Comparison of ENCODE assay signal across 9 cellular contexts in the genomic region with DNA sequence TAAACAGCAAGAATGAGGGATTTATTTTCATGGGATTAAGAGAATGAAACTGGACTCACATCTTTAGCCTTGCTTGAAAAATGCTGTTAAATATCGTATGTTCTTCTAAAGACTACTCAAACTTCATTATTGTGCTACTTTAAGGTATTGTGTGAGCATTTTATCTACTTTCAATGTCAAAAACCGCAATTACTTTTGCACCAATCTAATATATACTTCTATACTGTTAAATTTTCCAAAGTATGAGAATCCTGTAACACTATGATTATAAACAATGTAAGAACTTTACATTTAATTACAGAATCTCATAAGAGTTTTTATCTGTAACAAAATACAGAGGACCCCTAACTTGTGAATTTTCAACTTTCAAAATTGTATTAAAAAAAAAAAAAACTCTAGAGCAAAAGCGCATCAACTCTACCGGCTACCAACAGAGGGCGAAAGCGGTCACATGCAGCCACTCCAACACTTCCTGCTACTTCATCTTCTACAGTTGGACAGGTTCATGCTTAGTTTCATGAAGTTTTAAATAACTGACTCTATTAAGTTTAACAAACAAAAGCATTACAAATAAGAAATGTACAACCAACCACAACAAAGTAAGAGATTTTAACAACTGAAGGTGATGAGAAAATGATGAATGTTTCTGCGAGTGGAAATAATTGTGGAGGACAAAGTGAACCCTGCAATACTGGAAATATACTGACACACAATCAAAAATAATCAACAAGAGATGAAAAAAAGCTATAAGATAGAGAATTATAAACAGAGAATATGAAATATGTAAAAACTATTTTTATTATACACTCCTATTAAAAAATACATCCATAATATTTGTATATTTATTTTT.
A peak's percentile ranks its signal among the peaks of the same experiment; 100 is the strongest.
DNase-seq lines count a peak whose midpoint lies in the region; ATAC-seq and TF ChIP-seq lines count a peak whose summit lies in the region.
"Had no signal": no experiment of that assay in that cellular context is flagged by ENCODE, and none has a peak within 500 bp of the region (broad histone marks: within the 10 kb centered on the region; RNA-seq: fewer than 3 reads in every experiment).

No MANE protein-coding gene starts in this region.

- no TSS peak for BruUV-seq in OCI-LY7 (replicated peaks; lab: Mats Ljungman, UMichigan)

- no peak overlapping the region for H3K27ac ChIP-seq in OCI-LY7 (ENCODE audit: low read depth, low read length, poor library complexity, severe bottlenecking)

- DNase-seq in AG08396 (ENCODE audit: low spot score) (peak; percentile 35), OCI-LY7 (ENCODE audit: low spot score) (peak; percentile 62), glutamatergic neuron (peak; percentile 60), globus pallidus (ENCODE audit: low spot score) (no peak)
- peak; percentile 30 for DNase-seq in activated T-helper 1 cell treated with anti-CD3 and anti-CD28 coated beads, Interleukin-12 subunit alpha, Interleukin-12 subunit beta, Interleukin-2, Interleukin-4 antibody, amounts not matched to agents 30 ng/mL and 10 ng/mL and 1 ng/mL, durations not matched to agents 14 hours and 24 hours and 36 hours (ENCODE audit: low spot score)
- peak; percentile 12 to 18 for DNase-seq in stimulated activated CD4-positive, alpha-beta T cell treated with anti-CD3 and anti-CD28 coated beads, Interleukin-1b, Interleukin-23, amount 100 ng/mL, for 1 hour (ENCODE audit: low read depth in 2 of 2)

- POLR2A ChIA-PET in OCI-LY7 (lab: Charles Lee): interaction anchor here (0.7 to 1.3 kb wide), 2 partner anchors 9 to 14 kb away, joined by 3 to 4 read pairs; no protein-coding TSS in a partner anchor

- H2AFZ ChIP-seq in OCI-LY7 (ENCODE audit: low read length): no peak overlapping the region

- no peaks in the 10 kb centered on the region for H3K36me3 Mint-ChIP-seq in activated T-helper 1 cell treated with anti-CD3 and anti-CD28 coated beads, Interleukin-12 subunit alpha, Interleukin-12 subunit beta, Interleukin-2, Interleukin-4 antibody, amounts not matched to agents 30 ng/mL and 10 ng/mL and 1 ng/mL, durations not matched to agents 14 hours and 24 hours and 36 hours (ENCODE audit: low read depth)
- no peaks in the 10 kb centered on the region for H3K36me3 Mint-ChIP-seq in glutamatergic neuron (ENCODE audit: unreplicated experiment)

- TF ChIP-seq CTCF in OCI-LY7 (conservative IDR thresholded peaks at IDR 0.05; ENCODE audit: low read length) (peak; percentile 100), glutamatergic neuron (IDR thresholded peaks at IDR 0.05; ENCODE audit: partially characterized antibody, unreplicated experiment) (peak; percentile 79)

- H3K9me2 ChIP-seq in OCI-LY7 (ENCODE audit: insufficient read depth, low read length): no peaks in the 10 kb centered on the region

- H3K4me1 ChIP-seq in OCI-LY7 (ENCODE audit: insufficient read depth, low read length, poor library complexity, severe bottlenecking): no peaks in the 10 kb centered on the region

- H3K4me1 Mint-ChIP-seq in activated T-helper 1 cell treated with anti-CD3 and anti-CD28 coated beads, Interleukin-12 subunit alpha, Interleukin-12 subunit beta, Interleukin-2, Interleukin-4 antibody, amounts not matched to agents 30 ng/mL and 10 ng/mL and 1 ng/mL, durations not matched to agents 14 hours and 24 hours and 36 hours (ENCODE audit: low read depth): peaks cover 17% of the 10 kb centered on the region
- H3K4me1 Mint-ChIP-seq in glutamatergic neuron (ENCODE audit: low read depth, unreplicated experiment): peaks cover 10% of the 10 kb centered on the region

- no peaks in the 10 kb centered on the region for H3K9me3 Mint-ChIP-seq in activated T-helper 1 cell treated with anti-CD3 and anti-CD28 coated beads, Interleukin-12 subunit alpha, Interleukin-12 subunit beta, Interleukin-2, Interleukin-4 antibody, amounts not matched to agents 30 ng/mL and 10 ng/mL and 1 ng/mL, durations not matched to agents 14 hours and 24 hours and 36 hours
- H3K9me3 Mint-ChIP-seq in glutamatergic neuron (ENCODE audit: unreplicated experiment): no peaks in the 10 kb centered on the region
- H3K9me3 Mint-ChIP-seq: stimulated activated naive CD8-positive, alpha-beta T cell treated with anti-CD3 and anti-CD28 coated beads, Interleukin-15, Interleukin-2, amounts not matched to agents 100 ng/mL and 50 ng/mL, for 24 hours had no signal

- no peak overlapping the region for H3K27ac Mint-ChIP-seq in activated T-helper 1 cell treated with anti-CD3 and anti-CD28 coated beads, Interleukin-12 subunit alpha, Interleukin-12 subunit beta, Interleukin-2, Interleukin-4 antibody, amounts not matched to agents 30 ng/mL and 10 ng/mL and 1 ng/mL, durations not matched to agents 14 hours and 24 hours and 36 hours
- no peak overlapping the region for H3K27ac Mint-ChIP-seq in glutamatergic neuron (ENCODE audit: unreplicated experiment)
- H3K27ac Mint-ChIP-seq: stimulated activated naive CD8-positive, alpha-beta T cell treated with anti-CD3 and anti-CD28 coated beads, Interleukin-15, Interleukin-2, amounts not matched to agents 100 ng/mL and 50 ng/mL, for 24 hours had no signal

- H3K4me3 ChIP-seq in OCI-LY7 (ENCODE audit: low read depth, low read length, poor library complexity, severe bottlenecking): no peak overlapping the region

- CTCF ChIA-PET in OCI-LY7 (lab: Charles Lee; ENCODE audit: unreplicated experiment): no interaction called here

- H4K20me1 ChIP-seq in OCI-LY7 (ENCODE audit: insufficient read depth, low read length): no peaks in the 10 kb centered on the region

- H3K4me3 Mint-ChIP-seq in activated T-helper 1 cell treated with anti-CD3 and anti-CD28 coated beads, Interleukin-12 subunit alpha, Interleukin-12 subunit beta, Interleukin-2, Interleukin-4 antibody, amounts not matched to agents 30 ng/mL and 10 ng/mL and 1 ng/mL, durations not matched to agents 14 hours and 24 hours and 36 hours: no peak overlapping the region
- H3K4me3 Mint-ChIP-seq in glutamatergic neuron (ENCODE audit: unreplicated experiment): no peak overlapping the region
- H3K4me3 Mint-ChIP-seq: stimulated activated naive CD8-positive, alpha-beta T cell treated with anti-CD3 and anti-CD28 coated beads, Interleukin-15, Interleukin-2, amounts not matched to agents 100 ng/mL and 50 ng/mL, for 24 hours had no signal

- H3K79me2 ChIP-seq in OCI-LY7 (ENCODE audit: insufficient read depth, low read depth, low read length): no peaks in the 10 kb centered on the region

- H3K9me3 ChIP-seq in OCI-LY7 (ENCODE audit: low read length): no peaks in the 10 kb centered on the region

- intact Hi-C loops in OCI-LY7 (cut with micrococcal nuclease; ENCODE audit: unreplicated experiment): loop anchor here (5.0 kb wide), 1 partner anchor 171 kb away; no protein-coding TSS in a partner anchor
- intact Hi-C loops in activated T-helper 1 cell treated with anti-CD3 and anti-CD28 coated beads, Interleukin-12 subunit alpha, Interleukin-12 subunit beta, Interleukin-2, Interleukin-4 antibody, amounts not matched to agents 30 ng/mL and 10 ng/mL and 1 ng/mL, durations not matched to agents 14 hours and 24 hours and 36 hours (cut with micrococcal nuclease): loop anchor here (1.0 to 2.0 kb wide), 4 partner anchors 14 to 210 kb away; a partner anchor contains a TSS

- ATAC-seq in GM19372 (IDR thresholded peaks at IDR 0.05; ENCODE audit: low read depth, unreplicated experiment): peak; percentile 59
- ATAC-seq in GM18502 (IDR thresholded peaks at IDR 0.05; ENCODE audit: poor library complexity, unreplicated experiment): no peak

- no peaks in the 10 kb centered on the region for H3K36me3 ChIP-seq in OCI-LY7 (ENCODE audit: insufficient read depth, low read length)

- H3K4me2 ChIP-seq in OCI-LY7 (ENCODE audit: low read length): no peak overlapping the region

- no peaks in the 10 kb centered on the region for H3K27me3 Mint-ChIP-seq in activated T-helper 1 cell treated with anti-CD3 and anti-CD28 coated beads, Interleukin-12 subunit alpha, Interleukin-12 subunit beta, Interleukin-2, Interleukin-4 antibody, amounts not matched to agents 30 ng/mL and 10 ng/mL and 1 ng/mL, durations not matched to agents 14 hours and 24 hours and 36 hours (ENCODE audit: insufficient read depth)
- H3K27me3 Mint-ChIP-seq in glutamatergic neuron (ENCODE audit: unreplicated experiment): no peaks in the 10 kb centered on the region
- H3K27me3 Mint-ChIP-seq: stimulated activated naive CD8-positive, alpha-beta T cell treated with anti-CD3 and anti-CD28 coated beads, Interleukin-15, Interleukin-2, amounts not matched to agents 100 ng/mL and 50 ng/mL, for 24 hours had no signal
